ENCODE assay signal across 8 cellular contexts in genomic region chr22:41444360-41445170, GRCh38. TPM values are rescaled to one million over a fixed set of nuclear protein-coding genes. Genes with fewer than 3 reads are reported as not detected.
DNase-seq lines count a peak whose midpoint lies in the region; ATAC-seq and TF ChIP-seq lines count a peak whose summit lies in the region.

No MANE protein-coding gene starts in this region.

- peak overlapping the region; percentile 87 for H3K27ac ChIP-seq in OCI-LY3 (ENCODE audit: low read length)
- H3K27ac ChIP-seq in mesodermal cell (ENCODE audit: low read depth, low read length, severe bottlenecking) = peak overlapping the region; percentile 92

- peak; percentile 92 for DNase-seq in COLO668 (lab: John Stamatoyannopoulos, UW; ENCODE audit: unreplicated experiment)
- peak in 75 of 76 experiments; percentile 18 to 89 (median 76) for DNase-seq in HUDEP-2 (lab: John Stamatoyannopoulos, UW; ENCODE audit: unreplicated experiment in 76 of 76)
- DNase-seq in activated T-cell treated with anti-CD3 and anti-CD28 coated beads for 1 hour (ENCODE audit: low read depth) = peak; percentile 65
- DNase-seq in endothelial cell (ENCODE audit: low spot score) = peak; percentile 93
- DNase-seq in stimulated activated CD8-positive, alpha-beta memory T cell treated with anti-CD3 and anti-CD28 coated beads, Interleukin-15, amount 100 ng/mL, for 1 hour (ENCODE audit: low read depth) = peak; percentile 59

- H3K4me3 ChIP-seq in OCI-LY3 (ENCODE audit: low read length) (peak overlapping the region; percentile 84), mesodermal cell (ENCODE audit: extremely low read depth, insufficient read depth, low read length, poor library complexity, severe bottlenecking) (peak overlapping the region; percentile 100)

- TF ChIP-seq CTCF in OCI-LY3 (IDR thresholded peaks at IDR 0.05; ENCODE audit: low read depth, low read length) (no peak), endothelial cell (IDR thresholded peaks at IDR 0.05; ENCODE audit: unreplicated experiment) (no peak)

- peak overlapping the region; percentile 98 for H3K4me3 Mint-ChIP-seq in endothelial cell (ENCODE audit: unreplicated experiment)

- H3K9me3 ChIP-seq in OCI-LY3 (ENCODE audit: insufficient read depth, low read length) (no peaks in the 10 kb centered on the region), mesodermal cell (ENCODE audit: control insufficient read depth, low read length) (no peaks in the 10 kb centered on the region)

- H3K9me3 Mint-ChIP-seq in endothelial cell (ENCODE audit: unreplicated experiment) = no peaks in the 10 kb centered on the region

- peaks cover 26% of the 10 kb centered on the region for H3K27me3 Mint-ChIP-seq in endothelial cell (ENCODE audit: unreplicated experiment)

- 1% methylated on average over 18 to 27 of the region's 37 CpGs for WGBS in mesodermal cell (ENCODE audit: insufficient coverage in 2 of 2), 2 experiments

- H4K20me1 ChIP-seq in OCI-LY3 (ENCODE audit: insufficient read depth, low read length) = peaks cover 7% of the 10 kb centered on the region; the same call in 1 of the 2 replicates

- peak; percentile 40 for ATAC-seq in GM21367 (IDR thresholded peaks at IDR 0.05; ENCODE audit: unreplicated experiment)

- H3K4me1 Mint-ChIP-seq in endothelial cell (ENCODE audit: unreplicated experiment) = peaks cover 30% of the 10 kb centered on the region

- peak overlapping the region; percentile 93 for H3K9ac ChIP-seq in OCI-LY3 (ENCODE audit: low read length)

- H3K79me2 ChIP-seq in OCI-LY3 (ENCODE audit: low read length) = peaks cover 77% of the 10 kb centered on the region

- H3K4me1 ChIP-seq in OCI-LY3 (ENCODE audit: low read length) (peaks cover 14% of the 10 kb centered on the region), mesodermal cell (ENCODE audit: control insufficient read depth, insufficient read depth, low read length, poor library complexity, severe bottlenecking) (peaks cover 9% of the 10 kb centered on the region)

- H3K27me3 ChIP-seq in OCI-LY3 (ENCODE audit: low read depth, low read length) = no peaks in the 10 kb centered on the region

- H3K36me3 ChIP-seq in OCI-LY3 (replicated peaks; ENCODE audit: low read depth, low read length) (peaks cover 12% of the 10 kb centered on the region), mesodermal cell (ENCODE audit: control insufficient read depth, insufficient read depth, low read length) (peaks cover 53% of the 10 kb centered on the region)

- peaks cover 11% of the 10 kb centered on the region for H3K36me3 Mint-ChIP-seq in endothelial cell (ENCODE audit: low read depth, unreplicated experiment)

- 0 out of 2 replicates have a peak overlapping the region, but pooled peaks have one; percentile 12 for H2AFZ ChIP-seq in OCI-LY3 (ENCODE audit: low read depth, low read length)

- peak overlapping the region; percentile 92 for H3K4me2 ChIP-seq in OCI-LY3 (ENCODE audit: low read length)

- H3K27ac Mint-ChIP-seq in endothelial cell (ENCODE audit: unreplicated experiment) = peak overlapping the region; percentile 85

RNA-seq across cellular contexts. Expression of gene TOB2, which starts 2.0 kb away (rescaled TPM):
- total RNA-seq in endothelial cell (ENCODE audit: unreplicated experiment) = 60.3 TPM
- 30.3 TPM for polyA plus RNA-seq in mesodermal cell (2013, experiment 1 of 2)
- 27.0 TPM for polyA plus RNA-seq in mesodermal cell (2013, experiment 2 of 2)

RNA-seq across cellular contexts. Expression of gene PHF5A, which starts 23.9 kb away (rescaled TPM):
- total RNA-seq in endothelial cell (ENCODE audit: unreplicated experiment) = 54.6 TPM
- polyA plus RNA-seq in mesodermal cell (2013, experiment 1 of 2) = 55.4 TPM
- 54.3 TPM for polyA plus RNA-seq in mesodermal cell (2013, experiment 2 of 2)

RNA-seq across cellular contexts. Expression of gene ACO2, which starts 24.4 kb away (rescaled TPM):
- 83.5 TPM for total RNA-seq in endothelial cell (ENCODE audit: unreplicated experiment)
- polyA plus RNA-seq in mesodermal cell (2013, experiment 1 of 2) = 65.1 TPM
- 64.4 TPM for polyA plus RNA-seq in mesodermal cell (2013, experiment 2 of 2)

Comparison
In these comparisons a context has a peak if more than half of its experiments do, and no peak if none do; other contexts are left out.
1. Peak in every context shown above with its lines: DNase-seq, ATAC-seq, H3K4me3 ChIP-seq and H3K27ac ChIP-seq.